ENCODE assay signal across 19 cellular contexts in the genomic region with DNA sequence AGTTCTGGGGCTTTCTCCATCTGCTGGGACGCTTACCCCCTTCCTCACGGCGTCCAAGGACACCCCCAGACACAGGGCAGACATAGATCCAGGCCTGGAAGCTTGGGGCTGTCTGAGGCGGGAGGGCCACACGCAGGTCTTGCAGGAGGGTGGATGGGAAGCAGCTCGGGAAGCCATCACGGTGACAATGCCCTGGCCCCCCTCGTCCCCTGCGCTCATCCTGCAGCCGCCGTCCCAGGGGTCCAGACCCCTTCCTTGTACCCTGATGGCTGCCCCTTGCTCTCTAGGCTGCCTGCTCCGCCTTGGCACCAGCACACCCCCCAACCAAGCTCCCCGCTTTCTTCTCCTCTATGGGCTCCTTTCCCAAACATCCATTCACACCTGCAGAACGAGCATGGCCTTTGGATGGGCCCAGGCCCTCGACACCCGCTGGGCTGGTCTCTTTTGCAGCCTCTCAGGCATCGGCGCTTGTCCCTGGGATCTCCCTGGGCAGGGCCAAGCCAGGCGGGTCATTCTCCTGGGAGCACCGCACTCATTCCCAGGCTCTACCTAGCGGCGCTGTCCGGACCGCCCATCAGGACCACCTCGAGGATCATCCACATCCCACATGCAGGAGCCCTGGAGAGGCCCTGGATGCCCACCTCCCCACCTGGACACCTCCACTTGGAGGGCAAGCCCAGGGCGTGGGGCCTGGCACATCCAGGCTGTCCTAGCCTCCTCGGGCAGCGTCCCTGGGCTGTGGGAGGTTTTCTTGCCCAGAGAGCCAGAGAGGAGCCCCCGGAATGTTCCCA.
"Had no signal": no experiment of that assay in that cellular context is flagged by ENCODE, and none has a peak within 500 bp of the region (broad histone marks: within the 10 kb centered on the region; RNA-seq: fewer than 3 reads in every experiment).

No MANE protein-coding gene starts in this region.

- H3K27ac Mint-ChIP-seq: memory B cell; natural killer cell; stimulated activated effector memory CD8-positive, alpha-beta T cell treated with anti-CD3 and anti-CD28 coated beads, Interleukin-12 subunit alpha, Interleukin-12 subunit beta, amount 100 ng/mL, for 72 hours had no signal

- H3K4me1 ChIP-seq: pancreas, thyroid gland, vagina had no signal

- H3K4me3 ChIP-seq: coronary artery, lung, pancreas, smooth muscle cell, stomach, thyroid gland, vagina had no signal

- H3K9me3 Mint-ChIP-seq: natural killer cell had no signal

- H3K27me3 ChIP-seq: pancreas, thyroid gland, vagina had no signal

- H3K27ac ChIP-seq: coronary artery, neutrophil, pancreas, stomach, thyroid gland, vagina had no signal

- H3K36me3 Mint-ChIP-seq: memory B cell; natural killer cell; stimulated activated effector memory CD8-positive, alpha-beta T cell treated with anti-CD3 and anti-CD28 coated beads, Interleukin-12 subunit alpha, Interleukin-12 subunit beta, amount 100 ng/mL, for 72 hours had no signal

- H3K4me2 ChIP-seq: smooth muscle cell had no signal

- H3K9me3 ChIP-seq: neutrophil, pancreas, stomach, thyroid gland, vagina had no signal

- ATAC-seq: natural killer cell; pancreas; sciatic nerve; stimulated activated effector memory CD8-positive, alpha-beta T cell treated with anti-CD3 and anti-CD28 coated beads, Interleukin-12 subunit alpha, Interleukin-12 subunit beta, amount 100 ng/mL, for 72 hours had no signal

- H3K36me3 ChIP-seq: neutrophil, pancreas, stomach, thyroid gland, vagina had no signal

- H3K4me3 Mint-ChIP-seq: memory B cell; natural killer cell; stimulated activated effector memory CD8-positive, alpha-beta T cell treated with anti-CD3 and anti-CD28 coated beads, Interleukin-12 subunit alpha, Interleukin-12 subunit beta, amount 100 ng/mL, for 72 hours had no signal

- DNase-seq: effector CD4-positive, alpha-beta T cell; natural killer cell; retina; stimulated activated CD4-positive, alpha-beta T cell treated with anti-CD3 and anti-CD28 coated beads, Interleukin-12 subunit alpha, Interleukin-12 subunit beta, amount 100 ng/mL, for 4 hours; stimulated activated CD4-positive, alpha-beta T cell treated with anti-CD3 and anti-CD28 coated beads, Interleukin-1b, Interleukin-23, amount 100 ng/mL, for 48 hours; stimulated activated CD4-positive, alpha-beta T cell treated with anti-CD3 and anti-CD28 coated beads, Interleukin-4, amount 100 ng/mL, for 1 hour; stimulated activated naive CD4-positive, alpha-beta T cell treated with Interleukin-2 at 50 U/mL for 16 hours; stomach; thyroid gland; trophoblast cell had no signal
